In genomic region chr3:30481241-30481640, GRCh38 we compare ENCODE assay signal across 1 cellular context.
TF ChIP-seq lines count a peak whose summit lies in the region.

No MANE protein-coding gene starts in this region.

TF ChIP-seq in GM12878, 131 proteins besides CTCF, POLR2A, EP300 and RAD21:
- no peak for TF ChIP-seq RELB (IDR thresholded peaks at IDR 0.05; ENCODE audit: low read depth)
- TF ChIP-seq IKZF1 (conservative IDR thresholded peaks at IDR 0.05), result no peak
- no peak for TF ChIP-seq ZNF24 (IDR thresholded peaks at IDR 0.05)
- no peak for TF ChIP-seq MXI1 (IDR thresholded peaks at IDR 0.05; ENCODE audit: low read depth, low read length)
- peak; percentile 28; the same call in 1 of the 2 replicates for TF ChIP-seq JUNB (IDR thresholded peaks at IDR 0.05)
